Comparison of ENCODE assay signal across 8 cellular contexts in the genomic region with DNA sequence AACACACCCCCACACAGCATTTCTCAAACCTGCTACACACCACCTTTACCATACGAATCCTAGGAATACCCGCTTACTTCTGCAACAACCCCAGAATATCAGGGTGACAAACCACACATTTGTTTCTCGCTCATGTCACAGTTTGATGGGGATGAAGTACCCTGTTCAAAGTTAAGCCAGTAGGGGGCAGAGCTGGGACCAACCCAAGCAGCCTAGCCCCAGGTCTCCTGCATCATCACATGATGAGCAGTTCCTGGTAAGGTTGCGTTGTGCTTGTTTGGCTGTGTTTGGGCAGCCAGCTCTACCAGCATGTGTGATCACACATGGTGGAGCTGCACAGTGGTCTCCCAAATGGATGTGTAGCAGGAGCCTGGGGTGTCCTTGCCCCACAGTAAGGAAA.
DNase-seq lines count a peak whose midpoint lies in the region; ATAC-seq and TF ChIP-seq lines count a peak whose summit lies in the region.

No MANE protein-coding gene starts in this region.

- BruUV-seq in Caco-2 (replicated peaks; lab: Mats Ljungman, UMichigan), result no TSS peak

- no peaks in the 10 kb centered on the region for H3K36me3 Mint-ChIP-seq in Caco-2 (ENCODE audit: insufficient read depth, unreplicated experiment)

- H3K27me3 Mint-ChIP-seq in Caco-2 (ENCODE audit: insufficient read depth, unreplicated experiment), result peaks cover 20% of the 10 kb centered on the region

- CTCF ChIA-PET in Caco-2 (lab: Charles Lee), result no interaction called here

- no peaks in the 10 kb centered on the region for H3K4me1 Mint-ChIP-seq in Caco-2 (ENCODE audit: low read depth, unreplicated experiment)

- no peak overlapping the region for H3K4me3 ChIP-seq in NT2/D1 (ENCODE audit: insufficient read length, low read depth)
- H3K4me3 ChIP-seq in fibroblast of lung (replicated peaks in 1 of 4; ENCODE audit: control extremely low read depth in 1 of 4, insufficient read depth in 1 of 4, low read depth in 3 of 4, low read length in 4 of 4), result no peak overlapping the region
- H3K4me3 ChIP-seq in Caco-2 (ENCODE audit: low read depth, low read length), result no peak overlapping the region

- H3K27ac ChIP-seq in fibroblast of lung (ENCODE audit: insufficient read depth, low read length), result no peak overlapping the region

- no peak overlapping the region for H2AFZ ChIP-seq in fibroblast of lung (ENCODE audit: low read length)

- H3K4me2 ChIP-seq in fibroblast of lung (ENCODE audit: extremely low read depth, insufficient read depth, low read length), result no peak overlapping the region

- H3K27me3 ChIP-seq in NT2/D1 (ENCODE audit: insufficient read depth, insufficient read length) (peaks cover 2% of the 10 kb centered on the region), fibroblast of lung (ENCODE audit: control insufficient read depth, insufficient read depth, low read length) (no peaks in the 10 kb centered on the region), Caco-2 (replicated peaks; ENCODE audit: control insufficient read depth, insufficient read depth, low read length) (no peaks in the 10 kb centered on the region; the same call in 1 of the 2 replicates)

- no peaks in the 10 kb centered on the region for H3K79me2 ChIP-seq in fibroblast of lung (ENCODE audit: control insufficient read depth, insufficient read depth, low read length)

- POLR2A ChIA-PET in Caco-2 (lab: Charles Lee), result no interaction called here

- H3K9me3 ChIP-seq in NT2/D1 (ENCODE audit: insufficient read depth, low read length) (no peaks in the 10 kb centered on the region), fibroblast of lung (ENCODE audit: control insufficient read depth, insufficient read depth, low read depth, low read length) (no peaks in the 10 kb centered on the region), Caco-2 (no peaks in the 10 kb centered on the region)

- peak; percentile 7 for DNase-seq in activated T-cell treated with anti-CD3 and anti-CD28 coated beads for 24 hours (ENCODE audit: low read depth)
- DNase-seq in activated T-cell treated with anti-CD3 and anti-CD28 coated beads, Interleukin-2, amount 50 U/mL, for 1 hour, result no peak
- DNase-seq in NT2/D1 (ENCODE audit: low read depth, low spot score), result peak; percentile 64
- DNase-seq in fibroblast of lung (ENCODE audit: low read depth in 2 of 2), result peak in 1 of 2 donors; percentile 22
- peak; percentile 12 for DNase-seq in stimulated activated naive CD8-positive, alpha-beta T cell treated with anti-CD3 and anti-CD28 coated beads, Interleukin-15, Interleukin-2, amounts not matched to agents 100 U/mL and 50 U/mL, for 24 hours
- DNase-seq in SIG-M5 (lab: John Stamatoyannopoulos, UW), result no peak
- no peak for DNase-seq in Caco-2
- DNase-seq in NCI-H748 treated with DMSO at 0.1 percent for 48 hours (lab: John Stamatoyannopoulos, UW), result no peak

- no peak overlapping the region for H3K27ac Mint-ChIP-seq in Caco-2 (ENCODE audit: unreplicated experiment)

- TF ChIP-seq CTCF in fibroblast of lung (conservative IDR thresholded peaks at IDR 0.05 in 1 of 2, IDR thresholded peaks at IDR 0.05 in 1 of 2; ENCODE audit: low read depth in 1 of 2, low read length in 2 of 2) (peak; percentile 18 to 25), Caco-2 (IDR thresholded peaks at IDR 0.05; ENCODE audit: insufficient read depth in 1 of 2, low read depth in 1 of 2, low read length in 1 of 2, severe bottlenecking in 1 of 2, unreplicated experiment in 1 of 2) (peak in 1 of 2 experiments; percentile 7)

- intact Hi-C loops in Caco-2 (cut with micrococcal nuclease; ENCODE audit: unreplicated experiment), result no loop called here

- no peak for ATAC-seq in stimulated activated naive CD8-positive, alpha-beta T cell treated with anti-CD3 and anti-CD28 coated beads, Interleukin-15, Interleukin-2, amounts not matched to agents 100 U/mL and 50 U/mL, for 24 hours

- H3K4me1 ChIP-seq in NT2/D1 (ENCODE audit: insufficient read depth, insufficient read length) (no peaks in the 10 kb centered on the region), fibroblast of lung (ENCODE audit: control insufficient read depth, extremely low read depth, insufficient read depth, low read length) (no peaks in the 10 kb centered on the region), Caco-2 (no peaks in the 10 kb centered on the region)

- no peaks in the 10 kb centered on the region for H3K36me3 ChIP-seq in NT2/D1 (ENCODE audit: insufficient read depth, insufficient read length, low read length)
- H3K36me3 ChIP-seq in fibroblast of lung (ENCODE audit: control insufficient read depth, insufficient read depth, low read length), result no peaks in the 10 kb centered on the region
- H3K36me3 ChIP-seq in Caco-2 (ENCODE audit: control insufficient read depth, insufficient read depth, low read length), result no peaks in the 10 kb centered on the region

- no peaks in the 10 kb centered on the region for H4K20me1 ChIP-seq in fibroblast of lung (ENCODE audit: control insufficient read depth, extremely low read depth, insufficient read depth, low read length)

- no peak overlapping the region for H3K4me3 Mint-ChIP-seq in Caco-2 (ENCODE audit: unreplicated experiment)

- no peak overlapping the region for H3K9ac ChIP-seq in NT2/D1 (ENCODE audit: insufficient read length, low read depth)
- no peak overlapping the region for H3K9ac ChIP-seq in fibroblast of lung (ENCODE audit: insufficient read depth, low read length)

- peaks cover 9% of the 10 kb centered on the region for H3K9me3 Mint-ChIP-seq in Caco-2 (ENCODE audit: unreplicated experiment)

Comparison
In these comparisons a context has a peak if more than half of its experiments do, and no peak if none do; other contexts are left out.
1. DNase-seq: peak in activated T-cell treated with anti-CD3 and anti-CD28 coated beads for 24 hours (single experiment), NT2/D1 (single experiment) and stimulated activated naive CD8-positive, alpha-beta T cell treated with anti-CD3 and anti-CD28 coated beads, Interleukin-15, Interleukin-2, amounts not matched to agents 100 U/mL and 50 U/mL, for 24 hours (single experiment); none in activated T-cell treated with anti-CD3 and anti-CD28 coated beads, Interleukin-2, amount 50 U/mL, for 1 hour (single experiment), SIG-M5 (single experiment), Caco-2 (0 of 2) and NCI-H748 treated with DMSO at 0.1 percent for 48 hours (single experiment).